Comparison of ENCODE assay signal across 8 cellular contexts in the genomic region with DNA sequence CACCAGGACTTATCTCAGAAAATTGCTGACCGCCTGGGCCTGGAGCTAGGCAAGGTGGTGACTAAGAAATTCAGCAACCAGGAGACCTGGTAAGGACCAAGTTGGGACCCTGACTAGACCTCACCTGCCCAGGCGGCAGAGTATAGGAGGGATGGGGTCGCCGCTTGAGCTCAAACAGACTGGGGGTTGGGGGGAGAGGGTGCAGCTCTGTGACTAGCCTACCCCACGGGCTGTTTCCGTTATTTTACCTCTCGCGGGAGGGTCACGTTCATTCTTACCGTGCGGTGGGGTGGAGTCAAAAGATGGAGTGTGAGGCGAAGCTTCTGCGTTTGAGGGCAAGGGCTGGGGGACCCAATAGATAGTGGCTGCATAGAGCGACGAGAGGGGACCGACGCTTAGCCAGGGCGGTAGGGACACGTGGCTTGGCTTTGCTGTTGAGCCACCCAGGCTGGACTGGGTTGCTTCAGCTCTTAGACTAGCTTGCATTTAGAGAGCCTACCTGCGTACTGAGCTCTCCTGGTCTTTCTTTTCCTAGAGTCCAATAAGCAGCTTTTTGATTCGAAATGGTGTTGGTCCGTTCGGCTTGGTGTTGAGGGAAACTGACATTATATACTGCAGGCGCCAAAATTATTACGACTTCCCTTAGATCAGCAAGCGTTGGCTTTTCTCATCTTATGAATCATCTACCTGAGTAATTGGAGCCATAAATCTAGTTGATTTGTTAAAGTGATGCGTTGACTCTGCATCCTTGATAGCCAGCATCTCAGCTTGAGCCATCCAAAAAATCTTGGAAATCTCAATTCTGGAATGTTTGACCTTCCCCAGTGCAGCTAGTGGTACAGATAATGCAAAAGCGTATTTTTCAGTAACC. TPM values are rescaled to one million over a fixed set of nuclear protein-coding genes. Genes with fewer than 3 reads are reported as not detected.
A peak's percentile ranks its signal among the peaks of the same experiment; 100 is the strongest.
DNase-seq lines count a peak whose midpoint lies in the region; ATAC-seq and TF ChIP-seq lines count a peak whose summit lies in the region.

No MANE protein-coding gene starts in this region.

- H3K9ac ChIP-seq in BLaER1 treated with 17β-estradiol and CSF1 and Interleukin-3, amounts not matched to agents 10 nM and 100 nM, result peak overlapping the region; percentile 75 to 86 (median 82)

- peaks cover 10 to 39% (median 17%) of the 10 kb centered on the region in 10 experiments; a peak in 15 of 20 replicates for H3K4me1 ChIP-seq in BLaER1 treated with 17β-estradiol and CSF1 and Interleukin-3, amounts not matched to agents 10 nM and 100 nM
- H3K4me1 ChIP-seq in OCI-LY7 (ENCODE audit: insufficient read depth, low read length, poor library complexity, severe bottlenecking) (peaks cover 21% of the 10 kb centered on the region), tibial nerve (peaks cover 0 to 14% (median 0%) of the 10 kb centered on the region in 4 donors)

- TF ChIP-seq EP300 in tibial nerve (IDR thresholded peaks at IDR 0.05), result no peak

- CTCF ChIA-PET in OCI-LY7 (lab: Charles Lee; ENCODE audit: unreplicated experiment), result interaction anchor here (1.2 kb wide), 1 partner anchor 26 kb away, joined by 4 read pairs; no protein-coding TSS in a partner anchor

- WGBS in tibial nerve, 2 donors, result 2 to 33% methylated on average over 11 to 27 of the region's 28 CpGs

- peaks cover 53% of the 10 kb centered on the region for H3K79me2 ChIP-seq in OCI-LY7 (ENCODE audit: insufficient read depth, low read depth, low read length)

- intact Hi-C loops in OCI-LY7 (cut with micrococcal nuclease; ENCODE audit: unreplicated experiment), result loop anchor here (2.0 to 10.0 kb wide), 4 partner anchors 90 to 632 kb away; a partner anchor contains a TSS

- POLR2A ChIA-PET in OCI-LY7 (lab: Charles Lee), result interaction anchor here (0.5 to 1.7 kb wide), 19 partner anchors 8 to 882 kb away, joined by 3 to 10 read pairs (median 4); a partner anchor contains a TSS

- peak overlapping the region; percentile 63 to 82 (median 75) for H3K4me2 ChIP-seq in BLaER1 treated with 17β-estradiol and CSF1 and Interleukin-3, amounts not matched to agents 10 nM and 100 nM
- peak overlapping the region; percentile 99 for H3K4me2 ChIP-seq in OCI-LY7 (ENCODE audit: low read length)

- peaks cover 0 to 40% (median 20%) of the 10 kb centered on the region in 11 experiments; a peak in 15 of 22 replicates for H4K20me1 ChIP-seq in BLaER1 treated with 17β-estradiol and CSF1 and Interleukin-3, amounts not matched to agents 10 nM and 100 nM
- H4K20me1 ChIP-seq in OCI-LY7 (ENCODE audit: insufficient read depth, low read length), result peaks cover 9% of the 10 kb centered on the region; the same call in 1 of the 2 replicates

- no TSS peak for BruUV-seq in OCI-LY7 (replicated peaks; lab: Mats Ljungman, UMichigan)

- peaks cover 50 to 97% (median 87%) of the 10 kb centered on the region in 11 experiments for H3K27me3 ChIP-seq in BLaER1 treated with 17β-estradiol and CSF1 and Interleukin-3, amounts not matched to agents 10 nM and 100 nM
- peaks cover 0 to 6% of the 10 kb centered on the region in 2 donors for H3K27me3 ChIP-seq in tibial nerve

- peak overlapping the region; percentile 59 to 82 (median 73) for H3K4me3 ChIP-seq in BLaER1 treated with 17β-estradiol and CSF1 and Interleukin-3, amounts not matched to agents 10 nM and 100 nM
- peak overlapping the region; percentile 91 for H3K4me3 ChIP-seq in OCI-LY7 (ENCODE audit: low read depth, low read length, poor library complexity, severe bottlenecking)
- peak overlapping the region; percentile 39 to 68 (median 48) for H3K4me3 ChIP-seq in tibial nerve

- peak overlapping the region; percentile 24 to 89 (median 81); a peak in 21 of 22 replicates for H3K27ac ChIP-seq in BLaER1 treated with 17β-estradiol and CSF1 and Interleukin-3, amounts not matched to agents 10 nM and 100 nM
- H3K27ac ChIP-seq in OCI-LY7 (ENCODE audit: low read depth, low read length, poor library complexity, severe bottlenecking), result peak overlapping the region; percentile 79
- peak overlapping the region; percentile 41 to 90 (median 78) for H3K27ac ChIP-seq in tibial nerve

- H3K9me3 ChIP-seq in BLaER1 treated with 17β-estradiol and CSF1 and Interleukin-3, amounts not matched to agents 10 nM and 100 nM (replicated peaks in 1 of 11), result peaks cover 0 to 4% (median 2%) of the 10 kb centered on the region in 11 experiments; a peak in 4 of 22 replicates
- H3K9me3 ChIP-seq in OCI-LY7 (ENCODE audit: low read length) (no peaks in the 10 kb centered on the region), tibial nerve (no peaks in the 10 kb centered on the region)

- ATAC-seq in HG03354 (IDR thresholded peaks at IDR 0.05; ENCODE audit: poor library complexity, severe bottlenecking, unreplicated experiment) (peak; percentile 54), omental fat pad (ENCODE audit: low FRiP score) (peak; percentile 52)

- TF ChIP-seq CTCF in OCI-LY7 (conservative IDR thresholded peaks at IDR 0.05; ENCODE audit: low read length) (no peak), omental fat pad (IDR thresholded peaks at IDR 0.05) (no peak), tibial nerve (IDR thresholded peaks at IDR 0.05) (no peak)

- H2AFZ ChIP-seq in OCI-LY7 (ENCODE audit: low read length), result peak overlapping the region; percentile 43; the same call in 1 of the 2 replicates

- no peaks in the 10 kb centered on the region for H3K36me3 ChIP-seq in BLaER1 treated with 17β-estradiol and CSF1 and Interleukin-3, amounts not matched to agents 10 nM and 100 nM
- H3K36me3 ChIP-seq in OCI-LY7 (ENCODE audit: insufficient read depth, low read length) (peaks cover 22% of the 10 kb centered on the region), tibial nerve (no peaks in the 10 kb centered on the region)

- TF ChIP-seq POLR2A in GM19099 (IDR thresholded peaks at IDR 0.05; ENCODE audit: extremely low read depth, insufficient read length, low read depth) (peak; percentile 43), tibial nerve (IDR thresholded peaks at IDR 0.05) (no peak)

- DNase-seq in OCI-LY7 (ENCODE audit: low spot score), result peak; percentile 68
- peak; percentile 16 for DNase-seq in activated T-helper 9 cell treated with anti-CD3 and anti-CD28 coated beads, Interleukin-2, amount 50 U/mL, for 16 hours (ENCODE audit: low read depth)
- DNase-seq in germinal center (ENCODE audit: low spot score), result peak; percentile 52
- DNase-seq in omental fat pad (ENCODE audit: low spot score), result no peak
- peak in 1 of 2 donors; percentile 6 for DNase-seq in tibial nerve (ENCODE audit: low spot score in 2 of 2)

- no peaks in the 10 kb centered on the region for H3K9me2 ChIP-seq in OCI-LY7 (ENCODE audit: insufficient read depth, low read length)

RNA-seq across cellular contexts. Expression of a gene that starts 0.6 kb away (rescaled TPM):
- total RNA-seq in OCI-LY7 (2014; rRNA removed; shearing (Covaris generic)), result 57.1 and 74.0 TPM in 2 replicates
- total RNA-seq in OCI-LY7 (2022) (80.0 and 88.3 TPM in 2 replicates), omental fat pad (10 to 100 TPM; 16.4 to 43.6 (median 24.8) TPM), tibial nerve (10 to 100 TPM; 19.0 to 33.3 (median 28.9) TPM)
